ENCODE assay signal across 8 cellular contexts in genomic region chr9:79573697-79573976, GRCh38. TPM values are rescaled to one million over a fixed set of nuclear protein-coding genes. Genes with fewer than 3 reads are reported as not detected.
DNase-seq lines count a peak whose midpoint lies in the region; ATAC-seq and TF ChIP-seq lines count a peak whose summit lies in the region.

No MANE protein-coding gene starts in this region.

- H3K79me2 ChIP-seq in ACC112 (ENCODE audit: control insufficient read depth, insufficient read depth, low read length, unreplicated experiment): peaks cover 36% of the 10 kb centered on the region

- DNase-seq in HAP-1 (ENCODE audit: low spot score in 2 of 2) (no peak), brain microvascular endothelial cell (no peak), mucosa of gallbladder (ENCODE audit: low spot score) (no peak), HuH-7.5 (ENCODE audit: low spot score) (no peak)
- DNase-seq in stimulated activated naive CD4-positive, alpha-beta T cell treated with Interleukin-2 at 50 U/mL for 16 hours (lab: John Stamatoyannopoulos, UW): no peak

- H3K4me3 ChIP-seq in ACC112 (ENCODE audit: low read depth, low read length): peak overlapping the region; percentile 93
- peak overlapping the region; percentile 56 for H3K4me3 ChIP-seq in HAP-1
- peak overlapping the region; percentile 82 for H3K4me3 ChIP-seq in brain microvascular endothelial cell (ENCODE audit: low read depth, low read length)
- peak overlapping the region; percentile 98 for H3K4me3 ChIP-seq in mononuclear cell (ENCODE audit: low read length)

- no peak for ATAC-seq in HG03342 (IDR thresholded peaks at IDR 0.05; ENCODE audit: unreplicated experiment)

- peak overlapping the region; percentile 83 for H2AFZ ChIP-seq in ACC112 (ENCODE audit: low read length, unreplicated experiment)

- no peaks in the 10 kb centered on the region for H3K9me3 ChIP-seq in HAP-1
- H3K9me3 ChIP-seq in mononuclear cell (ENCODE audit: low read depth, low read length): no peaks in the 10 kb centered on the region

- no peak overlapping the region for H3K27ac ChIP-seq in ACC112 (ENCODE audit: low read depth, low read length)
- peak overlapping the region; percentile 82 for H3K27ac ChIP-seq in brain microvascular endothelial cell

- in situ Hi-C loops in HAP-1 (cut with MboI; ENCODE audit: low sequenced_read_pairs): no loop called here
- in situ Hi-C loops in brain microvascular endothelial cell (cut with HindIII; ENCODE audit: low pct_ligation_motif_present, low sequenced_read_pairs): no loop called here

- H3K4me1 ChIP-seq in ACC112 (ENCODE audit: control insufficient read depth, insufficient read depth, low read length, unreplicated experiment) (peaks cover 34% of the 10 kb centered on the region), HAP-1 (no peaks in the 10 kb centered on the region), mononuclear cell (ENCODE audit: insufficient read depth, low read length) (peaks cover 47% of the 10 kb centered on the region)

- H3K27me3 ChIP-seq in ACC112 (ENCODE audit: insufficient read depth, low read length) (no peaks in the 10 kb centered on the region), HAP-1 (ENCODE audit: low read depth) (no peaks in the 10 kb centered on the region), brain microvascular endothelial cell (replicated peaks) (no peaks in the 10 kb centered on the region), mononuclear cell (ENCODE audit: insufficient read depth, low read length) (peaks cover 4% of the 10 kb centered on the region)

- no peaks in the 10 kb centered on the region for H3K36me3 ChIP-seq in ACC112 (ENCODE audit: insufficient read depth, low read length)
- H3K36me3 ChIP-seq in HAP-1 (replicated peaks): no peaks in the 10 kb centered on the region
- H3K36me3 ChIP-seq in brain microvascular endothelial cell (replicated peaks): no peaks in the 10 kb centered on the region

- TF ChIP-seq CTCF in brain microvascular endothelial cell (IDR thresholded peaks at IDR 0.05; ENCODE audit: low read depth, low read length, missing control alignments): no peak

RNA-seq across cellular contexts. Expression of gene TLE4, which starts 1.9 kb away (rescaled TPM):
- 150 TPM for total RNA-seq in mononuclear cell
- total RNA-seq in mucosa of gallbladder: 47.9 TPM
